8 cellular contexts compared by ENCODE assay signal in genomic region chr18:48913201-48913600, GRCh38. TPM values are rescaled to one million over a fixed set of nuclear protein-coding genes. Genes with fewer than 3 reads are reported as not detected.
DNase-seq lines count a peak whose midpoint lies in the region; ATAC-seq lines count a peak whose summit lies in the region.

No MANE protein-coding gene starts in this region.

- ATAC-seq in activated CD4-positive, CD25-positive, alpha-beta regulatory T cell treated with anti-CD3 and anti-CD28 coated beads, Interleukin-2, amount 50 U/mL, for 24 hours: peak; percentile 63 to 73
- ATAC-seq in effector memory CD8-positive, alpha-beta T cell (replicated peaks): peak; percentile 81
- ATAC-seq in GM19324 (IDR thresholded peaks at IDR 0.05; ENCODE audit: low FRiP score, unreplicated experiment): no peak

- H3K27ac Mint-ChIP-seq in effector memory CD8-positive, alpha-beta T cell: no peak overlapping the region

- no peaks in the 10 kb centered on the region for H3K36me3 ChIP-seq in H7 (replicated peaks; ENCODE audit: control insufficient read depth, insufficient read depth, low read length)

- H3K9me3 Mint-ChIP-seq in effector memory CD8-positive, alpha-beta T cell: no peaks in the 10 kb centered on the region

- H3K36me3 Mint-ChIP-seq in effector memory CD8-positive, alpha-beta T cell (ENCODE audit: insufficient read depth): peaks cover 33% of the 10 kb centered on the region

- H3K4me3 Mint-ChIP-seq in effector memory CD8-positive, alpha-beta T cell: peak overlapping the region; percentile 4 to 5

- H3K27me3 ChIP-seq in H7 (ENCODE audit: control insufficient read depth, insufficient read depth, low read length): no peaks in the 10 kb centered on the region

- H3K4me1 Mint-ChIP-seq in effector memory CD8-positive, alpha-beta T cell (ENCODE audit: low read depth in 2 of 2): peaks cover 42% of the 10 kb centered on the region in 2 donors

- H3K4me3 ChIP-seq in H7 (ENCODE audit: insufficient read depth, low read depth, low read length): no peak overlapping the region

- DNase-seq in NK-92 treated with Interleukin-12 subunit alpha and Interleukin-12 subunit beta, amount 100 ng/mL, for 24 hours (lab: John Stamatoyannopoulos, UW): peak; percentile 38
- DNase-seq in NK-92 (lab: John Stamatoyannopoulos, UW; ENCODE audit: unreplicated experiment): no peak
- DNase-seq in effector memory CD8-positive, alpha-beta T cell: peak; percentile 62 to 65 (median 64)
- peak; percentile 51 for DNase-seq in stimulated activated CD8-positive, alpha-beta memory T cell treated with anti-CD3 and anti-CD28 coated beads, Interleukin-4, amount 100 ng/mL, for 48 hours
- no peak for DNase-seq in glomerular visceral epithelial cell (ENCODE audit: extremely low spot score)
- no peak for DNase-seq in H7

- no peaks in the 10 kb centered on the region for H3K27me3 Mint-ChIP-seq in effector memory CD8-positive, alpha-beta T cell

RNA-seq across cellular contexts. Expression of gene SMAD7, which starts 37.6 kb away (rescaled TPM):
- total RNA-seq in H7 (2014; rRNA removed; shearing (Covaris generic)): 78.3 and 80.4 TPM in 2 replicates

Comparison
In these comparisons a context has a peak if more than half of its experiments do, and no peak if none do; other contexts are left out.
1. DNase-seq: peak in NK-92 treated with Interleukin-12 subunit alpha and Interleukin-12 subunit beta, amount 100 ng/mL, for 24 hours (single experiment), effector memory CD8-positive, alpha-beta T cell (3 of 3) and stimulated activated CD8-positive, alpha-beta memory T cell treated with anti-CD3 and anti-CD28 coated beads, Interleukin-4, amount 100 ng/mL, for 48 hours (single experiment); none in NK-92 (single experiment), glomerular visceral epithelial cell (single experiment) and H7 (single experiment).